1 cellular context compared by ENCODE assay signal in the genomic region with DNA sequence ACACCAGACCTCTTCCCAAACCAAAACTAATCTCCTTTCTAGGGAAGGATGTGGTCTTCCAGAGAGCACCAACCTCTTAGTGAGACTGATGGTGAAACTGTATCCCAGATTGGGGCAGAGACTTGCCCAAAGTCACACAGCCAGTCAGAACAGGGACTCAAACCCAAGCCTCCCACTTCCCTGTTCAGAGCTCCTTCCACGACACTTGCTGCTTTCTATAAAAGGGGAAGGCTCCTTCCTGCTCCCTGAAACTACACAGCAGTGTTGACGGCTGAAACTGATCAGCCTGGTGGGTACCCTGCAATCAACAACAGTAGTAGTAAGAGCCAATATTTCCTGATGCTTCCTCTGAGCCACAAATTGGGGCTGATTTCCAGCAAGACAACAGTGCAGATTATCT.
TF ChIP-seq lines count a peak whose summit lies in the region.

No MANE protein-coding gene starts in this region.

TF ChIP-seq in HepG2, 621 proteins besides CTCF, POLR2A, EP300 and RAD21:
- TF ChIP-seq MLX (CRISPR knock-in tag; IDR thresholded peaks at IDR 0.05) (no peak), RFX3 (CRISPR knock-in tag; IDR thresholded peaks at IDR 0.05) (no peak), NFE2L1 (CRISPR knock-in tag; IDR thresholded peaks at IDR 0.05; ENCODE audit: borderline replicate concordance) (no peak), ADNP (CRISPR knock-in tag; IDR thresholded peaks at IDR 0.05) (no peak)
